ENCODE assay signal across 12 cellular contexts in the genomic region with DNA sequence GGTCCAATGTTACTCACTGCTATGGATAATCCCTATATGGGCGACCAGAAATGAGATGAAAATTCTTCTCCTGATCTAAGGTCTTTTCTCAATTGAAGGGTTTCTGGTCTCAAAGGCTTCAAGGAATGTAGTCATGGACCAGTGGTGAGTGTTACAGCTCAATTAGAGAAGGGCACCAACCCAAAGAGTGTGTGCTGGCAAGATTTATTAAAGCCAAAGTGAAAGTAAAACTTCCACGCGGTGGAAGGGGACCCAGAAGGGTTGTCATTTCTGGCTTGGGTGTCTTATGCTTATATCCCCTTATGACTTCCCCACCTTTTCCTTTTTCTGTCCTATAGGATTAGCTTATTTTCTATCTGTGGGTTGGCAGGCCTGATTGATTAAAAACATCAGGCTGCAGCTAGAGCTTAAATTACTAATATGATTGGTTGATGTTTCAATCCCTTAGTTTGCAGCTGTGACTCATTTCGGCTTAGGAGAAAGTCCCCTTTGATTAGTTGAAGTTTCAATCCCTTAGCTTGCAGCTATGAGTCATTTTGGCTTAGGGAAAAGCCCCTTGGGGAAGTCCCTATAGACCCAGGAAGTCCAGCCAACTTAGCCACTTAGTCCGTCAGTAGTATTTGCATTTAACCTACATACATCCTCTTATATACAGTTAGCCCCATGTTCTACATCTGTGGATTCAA.
DNase-seq lines count a peak whose midpoint lies in the region; ATAC-seq and TF ChIP-seq lines count a peak whose summit lies in the region.
"Had no signal": no experiment of that assay in that cellular context is flagged by ENCODE, and none has a peak within 500 bp of the region (broad histone marks: within the 10 kb centered on the region; RNA-seq: fewer than 3 reads in every experiment).

No MANE protein-coding gene starts in this region.

- ATAC-seq in GM21737 (IDR thresholded peaks at IDR 0.05; ENCODE audit: unreplicated experiment), result peak; percentile 50

- H3K4me3 ChIP-seq in OCI-LY7 (ENCODE audit: low read depth, low read length, poor library complexity, severe bottlenecking), result no peak overlapping the region
- H3K4me3 ChIP-seq: sigmoid colon had no signal

- no peak overlapping the region for H3K27ac ChIP-seq in OCI-LY7 (ENCODE audit: low read depth, low read length, poor library complexity, severe bottlenecking)
- H3K27ac ChIP-seq: sigmoid colon, WERI-Rb-1 had no signal

- H3K36me3 ChIP-seq in OCI-LY7 (ENCODE audit: insufficient read depth, low read length), result no peaks in the 10 kb centered on the region
- H3K36me3 ChIP-seq: sigmoid colon, WERI-Rb-1 had no signal

- no peaks in the 10 kb centered on the region for H3K9me3 ChIP-seq in OCI-LY7 (ENCODE audit: low read length)
- H3K9me3 ChIP-seq: sigmoid colon had no signal

- H3K79me2 ChIP-seq in OCI-LY7 (ENCODE audit: insufficient read depth, low read depth, low read length), result no peaks in the 10 kb centered on the region

- DNase-seq in DMS79 treated with DMSO at 0.1 percent for 48 hours (lab: John Stamatoyannopoulos, UW) (peak; percentile 20), OCI-LY7 (ENCODE audit: low spot score) (no peak), glomerular visceral epithelial cell (ENCODE audit: extremely low spot score) (peak; percentile 74), hypothalamus (lab: John Stamatoyannopoulos, UW) (no peak), erythroblast (lab: John Stamatoyannopoulos, UW) (no peak), NCI-H226 (no peak), GM13976 (ENCODE audit: low spot score) (no peak)
- DNase-seq: NCI-H2081 treated with DMSO at 0.1 percent for 48 hours, sigmoid colon, substantia nigra, WERI-Rb-1 had no signal

- no TSS peak for BruUV-seq in OCI-LY7 (replicated peaks; lab: Mats Ljungman, UMichigan)

- no peaks in the 10 kb centered on the region for H3K9me2 ChIP-seq in OCI-LY7 (ENCODE audit: insufficient read depth, low read length)

- no peak for TF ChIP-seq CTCF in OCI-LY7 (conservative IDR thresholded peaks at IDR 0.05; ENCODE audit: low read length)
- TF ChIP-seq CTCF in GM13976 (IDR thresholded peaks at IDR 0.05; ENCODE audit: borderline replicate concordance, control extremely low read depth, extremely low read depth, insufficient read depth, missing control alignments), result no peak

- in situ Hi-C loops in GM13976 (cut with MboI; ENCODE audit: low sequenced_read_pairs, unreplicated experiment), result no loop called here

- TF ChIP-seq POLR2A in erythroblast (IDR thresholded peaks at IDR 0.05; ENCODE audit: low read length), result no peak

- H4K20me1 ChIP-seq in OCI-LY7 (ENCODE audit: insufficient read depth, low read length), result no peaks in the 10 kb centered on the region

- H2AFZ ChIP-seq in OCI-LY7 (ENCODE audit: low read length), result peak overlapping the region; percentile 46; the same call in 1 of the 2 replicates

- POLR2A ChIA-PET in OCI-LY7 (lab: Charles Lee), result no interaction called here

- CTCF ChIA-PET in OCI-LY7 (lab: Charles Lee; ENCODE audit: unreplicated experiment), result no interaction called here

- peaks cover 5% of the 10 kb centered on the region for H3K4me1 ChIP-seq in OCI-LY7 (ENCODE audit: insufficient read depth, low read length, poor library complexity, severe bottlenecking)
- H3K4me1 ChIP-seq: sigmoid colon had no signal

- intact Hi-C loops in OCI-LY7 (cut with micrococcal nuclease; ENCODE audit: unreplicated experiment), result no loop called here

- H3K4me2 ChIP-seq in OCI-LY7 (ENCODE audit: low read length), result 0 out of 2 replicates have a peak overlapping the region, but pooled peaks have one; percentile 16

Comparison
In these comparisons a context has a peak if more than half of its experiments do, and no peak if none do; other contexts are left out.
1. DNase-seq: peak in DMS79 treated with DMSO at 0.1 percent for 48 hours (single experiment) and glomerular visceral epithelial cell (single experiment); none in OCI-LY7 (single experiment), hypothalamus (0 of 51), erythroblast (0 of 2), NCI-H226 (single experiment) and GM13976 (single experiment).